ENCODE assay signal across 23 cellular contexts in the genomic region with DNA sequence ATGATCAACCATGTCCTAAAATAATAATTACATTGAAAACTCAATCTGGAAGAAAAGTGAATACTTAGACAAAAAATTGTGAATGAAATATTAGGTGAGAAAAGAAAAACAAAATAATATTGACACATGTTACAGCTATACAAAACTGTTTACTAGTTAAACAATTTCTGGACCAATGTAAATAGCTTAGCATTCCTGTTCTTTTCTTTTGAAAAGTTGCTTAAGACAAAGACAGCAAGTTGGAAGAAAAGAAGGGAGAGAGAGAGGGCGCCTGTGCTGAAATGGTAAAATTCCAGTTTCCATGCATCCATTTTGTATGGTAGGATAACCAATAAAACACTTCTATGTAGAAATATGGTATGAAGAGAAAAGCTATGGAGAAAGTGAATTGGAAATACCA.
"Had no signal": no experiment of that assay in that cellular context is flagged by ENCODE, and none has a peak within 500 bp of the region (broad histone marks: within the 10 kb centered on the region; RNA-seq: fewer than 3 reads in every experiment).

No MANE protein-coding gene starts in this region.

- ATAC-seq: natural killer cell treated with Interleukin-12 subunit alpha and Interleukin-12 subunit beta and Interleukin-15 and Interleukin-18, amount 100 ng/mL, for 72 hours; right cardiac atrium; stimulated activated effector memory CD8-positive, alpha-beta T cell treated with anti-CD3 and anti-CD28 coated beads, Interleukin-12 subunit alpha, Interleukin-12 subunit beta, amount 100 ng/mL, for 72 hours; upper lobe of right lung had no signal

- H3K4me3 Mint-ChIP-seq: mesothelial cell of epicardium; naive B cell; natural killer cell treated with Interleukin-12 subunit alpha and Interleukin-12 subunit beta and Interleukin-15 and Interleukin-18, amount 100 ng/mL, for 72 hours; stimulated activated effector memory CD8-positive, alpha-beta T cell treated with anti-CD3 and anti-CD28 coated beads, Interleukin-12 subunit alpha, Interleukin-12 subunit beta, amount 100 ng/mL, for 72 hours; stimulated activated naive CD8-positive, alpha-beta T cell treated with anti-CD3 and anti-CD28 coated beads, Interleukin-15, Interleukin-2, amounts not matched to agents 100 ng/mL and 50 ng/mL, for 24 hours had no signal

- H3K27ac ChIP-seq: left ventricle myocardium inferior, ovary, sigmoid colon, spleen, suprapubic skin, thoracic aorta, tibial artery, upper lobe of right lung had no signal

- H3K4me1 ChIP-seq: left ventricle myocardium inferior, sigmoid colon, spleen, suprapubic skin, upper lobe of right lung had no signal

- H3K27me3 Mint-ChIP-seq: stimulated activated naive CD8-positive, alpha-beta T cell treated with anti-CD3 and anti-CD28 coated beads, Interleukin-15, Interleukin-2, amounts not matched to agents 100 ng/mL and 50 ng/mL, for 24 hours had no signal

- H3K27me3 ChIP-seq: ovary, sigmoid colon, tibial artery, upper lobe of right lung had no signal

- H3K36me3 ChIP-seq: left ventricle myocardium inferior, ovary, sigmoid colon, spleen, suprapubic skin, thoracic aorta, tibial artery, upper lobe of right lung had no signal

- H3K36me3 Mint-ChIP-seq: mesothelial cell of epicardium; stimulated activated effector memory CD8-positive, alpha-beta T cell treated with anti-CD3 and anti-CD28 coated beads, Interleukin-12 subunit alpha, Interleukin-12 subunit beta, amount 100 ng/mL, for 72 hours had no signal

- H3K27ac Mint-ChIP-seq: mesothelial cell of epicardium; naive B cell; natural killer cell treated with Interleukin-12 subunit alpha and Interleukin-12 subunit beta and Interleukin-15 and Interleukin-18, amount 100 ng/mL, for 72 hours; progenitor cell of endocrine pancreas; stimulated activated effector memory CD8-positive, alpha-beta T cell treated with anti-CD3 and anti-CD28 coated beads, Interleukin-12 subunit alpha, Interleukin-12 subunit beta, amount 100 ng/mL, for 72 hours; stimulated activated naive CD8-positive, alpha-beta T cell treated with anti-CD3 and anti-CD28 coated beads, Interleukin-15, Interleukin-2, amounts not matched to agents 100 ng/mL and 50 ng/mL, for 24 hours had no signal

- H3K9me3 ChIP-seq: left ventricle myocardium inferior, ovary, sigmoid colon, spleen, suprapubic skin, thoracic aorta, tibial artery, upper lobe of right lung had no signal

- H3K9me3 Mint-ChIP-seq: natural killer cell treated with Interleukin-12 subunit alpha and Interleukin-12 subunit beta and Interleukin-15 and Interleukin-18, amount 100 ng/mL, for 72 hours; stimulated activated effector memory CD8-positive, alpha-beta T cell treated with anti-CD3 and anti-CD28 coated beads, Interleukin-12 subunit alpha, Interleukin-12 subunit beta, amount 100 ng/mL, for 72 hours had no signal

- FAIRE-seq: small intestine, urothelium cell line had no signal

- DNase-seq: islet precursor cell; left ventricle myocardium inferior; mesendoderm; naive B cell; ovary; right cardiac atrium; sigmoid colon; small intestine; spleen; stimulated activated CD4-positive, alpha-beta T cell treated with anti-CD3 and anti-CD28 coated beads, Interleukin-4, amount 100 ng/mL, for 24 hours; stimulated activated naive CD4-positive, alpha-beta T cell; tibial artery; trophoblast cell; upper lobe of right lung had no signal

- H3K4me3 ChIP-seq: left ventricle myocardium inferior, lung, ovary, sigmoid colon, spleen, suprapubic skin, thoracic aorta, tibial artery, upper lobe of right lung had no signal
